10 cellular contexts compared by ENCODE assay signal in genomic region chr17:50028207-50029120, GRCh38. TPM values are rescaled to one million over a fixed set of nuclear protein-coding genes. Genes with fewer than 3 reads are reported as not detected.
DNase-seq lines count a peak whose midpoint lies in the region; ATAC-seq and TF ChIP-seq lines count a peak whose summit lies in the region.
"Had no signal": no experiment of that assay in that cellular context is flagged by ENCODE, and none has a peak within 500 bp of the region (broad histone marks: within the 10 kb centered on the region; RNA-seq: fewer than 3 reads in every experiment).

No MANE protein-coding gene starts in this region.

- H3K9me3 ChIP-seq in RWPE2 (ENCODE audit: severe bottlenecking) (no peaks in the 10 kb centered on the region), testis (no peaks in the 10 kb centered on the region)

- peaks cover 11 to 22% of the 10 kb centered on the region in 2 donors for H3K4me1 Mint-ChIP-seq in stimulated activated naive B cell treated with anti-CD40 and anti-IgM and Interleukin-4, amounts not matched to agents 10 μg/mL and 1 μg/mL and 100 μg/mL, for 72 hours

- H3K36me3 Mint-ChIP-seq in stimulated activated naive B cell treated with anti-CD40 and anti-IgM and Interleukin-4, amounts not matched to agents 10 μg/mL and 1 μg/mL and 100 μg/mL, for 72 hours: no peaks in the 10 kb centered on the region
- H3K36me3 Mint-ChIP-seq: brain had no signal

- no peak overlapping the region for H3K4me3 Mint-ChIP-seq in stimulated activated naive B cell treated with anti-CD40 and anti-IgM and Interleukin-4, amounts not matched to agents 10 μg/mL and 1 μg/mL and 100 μg/mL, for 72 hours

- no peak overlapping the region for H3K4me3 ChIP-seq in RWPE2 (ENCODE audit: severe bottlenecking)
- no peak overlapping the region for H3K4me3 ChIP-seq in testis

- H3K27me3 ChIP-seq in RWPE2 (ENCODE audit: insufficient read depth, poor library complexity, severe bottlenecking) (no peaks in the 10 kb centered on the region), testis (no peaks in the 10 kb centered on the region)

- H3K27ac Mint-ChIP-seq in stimulated activated naive B cell treated with anti-CD40 and anti-IgM and Interleukin-4, amounts not matched to agents 10 μg/mL and 1 μg/mL and 100 μg/mL, for 72 hours: no peak overlapping the region

- H3K9me3 Mint-ChIP-seq in stimulated activated naive B cell treated with anti-CD40 and anti-IgM and Interleukin-4, amounts not matched to agents 10 μg/mL and 1 μg/mL and 100 μg/mL, for 72 hours: no peaks in the 10 kb centered on the region
- H3K9me3 Mint-ChIP-seq: brain had no signal

- 69 to 80% methylated on average over 10 to 17 of the region's 17 CpGs for WGBS in testis, 2 donors

- no peaks in the 10 kb centered on the region for H3K36me3 ChIP-seq in RWPE2 (ENCODE audit: low read depth)
- no peaks in the 10 kb centered on the region for H3K36me3 ChIP-seq in testis (ENCODE audit: low read depth, missing control alignments)

- intact Hi-C loops in testis (cut with DNase I; ENCODE audit: low total_unique reads): loop anchor here (5.0 kb wide), 1 partner anchor 59 kb away; no protein-coding TSS in a partner anchor

- DNase-seq in GDM1 (lab: John Stamatoyannopoulos, UW): peak; percentile 30
- DNase-seq in RWPE2 (ENCODE audit: low spot score): peak; percentile 99
- peak; percentile 45 for DNase-seq in fibroblast of peridontal ligament (ENCODE audit: extremely low read depth)
- DNase-seq in renal cortical epithelial cell (ENCODE audit: low read depth): peak; percentile 97
- DNase-seq in NCI-H128 (lab: John Stamatoyannopoulos, UW; ENCODE audit: unreplicated experiment): no peak
- no peak for DNase-seq in stimulated activated naive B cell treated with anti-CD40 and anti-IgM and Interleukin-4, amounts not matched to agents 10 μg/mL and 1 μg/mL and 100 μg/mL, for 72 hours
- DNase-seq in testis: no peak
- DNase-seq: NCI-H1417 treated with DMSO at 0.1 percent for 48 hours had no signal

- peaks cover 31 to 52% of the 10 kb centered on the region in 2 donors for H3K27me3 Mint-ChIP-seq in stimulated activated naive B cell treated with anti-CD40 and anti-IgM and Interleukin-4, amounts not matched to agents 10 μg/mL and 1 μg/mL and 100 μg/mL, for 72 hours

- peaks cover 27% of the 10 kb centered on the region for H3K4me1 ChIP-seq in RWPE2 (ENCODE audit: insufficient read depth, poor library complexity, severe bottlenecking)
- no peaks in the 10 kb centered on the region for H3K4me1 ChIP-seq in testis

- TF ChIP-seq CTCF in RWPE2 (IDR thresholded peaks at IDR 0.05; ENCODE audit: poor library complexity, severe bottlenecking): no peak
- no peak for TF ChIP-seq CTCF in testis (IDR thresholded peaks at IDR 0.05)

- TF ChIP-seq POLR2A in testis (IDR thresholded peaks at IDR 0.05): no peak

- H3K27ac ChIP-seq in RWPE2 (ENCODE audit: poor library complexity, severe bottlenecking): peak overlapping the region; percentile 99
- H3K27ac ChIP-seq in testis: no peak overlapping the region

- peak; percentile 67 for ATAC-seq in RWPE2 (ENCODE audit: low read depth)
- no peak for ATAC-seq in GM21717 (IDR thresholded peaks at IDR 0.05; ENCODE audit: unreplicated experiment)
- no peak for ATAC-seq in stimulated activated naive B cell treated with anti-CD40 and anti-IgM and Interleukin-4, amounts not matched to agents 10 μg/mL and 1 μg/mL and 100 μg/mL, for 72 hours (replicated peaks)

RNA-seq across cellular contexts. Expression of gene ITGA3, which starts 27.4 kb away (rescaled TPM):
- total RNA-seq in renal cortical epithelial cell (882 and 1,202 TPM in 2 replicates), testis (10 to 100 TPM; 24.2 to 30.7 TPM)
- polyA plus RNA-seq in testis (ENCODE audit: insufficient read depth, low read depth, low replicate concordance): 20.0 TPM

RNA-seq across cellular contexts. Expression of gene DLX3, which starts 33.4 kb away (rescaled TPM):
- total RNA-seq in renal cortical epithelial cell (not detected in 2 replicates), testis (1 to 10 TPM; 1.4 to 1.5 TPM)
- 1.0 TPM for polyA plus RNA-seq in testis (ENCODE audit: insufficient read depth, low read depth, low replicate concordance)

RNA-seq across cellular contexts. Expression of gene DLX4, which starts 59.5 kb away (rescaled TPM):
- total RNA-seq in renal cortical epithelial cell: 0.25 TPM in 1 of 2 replicates, not detected in the other
- total RNA-seq in testis: 1 to 10 TPM in 1 of 2 donors, under 1 TPM in 1; 0.37 to 1.2 TPM
- 0.30 TPM for polyA plus RNA-seq in testis (ENCODE audit: insufficient read depth, low read depth, low replicate concordance)

Comparison
In these comparisons a context has a peak if more than half of its experiments do, and no peak if none do; other contexts are left out.
1. DNase-seq: peak in GDM1 (single experiment), RWPE2 (single experiment), fibroblast of peridontal ligament (single experiment) and renal cortical epithelial cell (single experiment); none in NCI-H128 (single experiment), stimulated activated naive B cell treated with anti-CD40 and anti-IgM and Interleukin-4, amounts not matched to agents 10 μg/mL and 1 μg/mL and 100 μg/mL, for 72 hours (single experiment) and testis (single experiment).
2. RNA of gene ITGA3, which starts 27.4 kb away (total RNA-seq): 882 to 1,202 TPM in renal cortical epithelial cell; 24.2 to 30.7 TPM in testis; every median in the first group is over 10 times any median in the second.